9 cellular contexts compared by ENCODE assay signal in genomic region chr2:193584522-193584938, GRCh38.
DNase-seq lines count a peak whose midpoint lies in the region; ATAC-seq and TF ChIP-seq lines count a peak whose summit lies in the region.
"Had no signal": no experiment of that assay in that cellular context is flagged by ENCODE, and none has a peak within 500 bp of the region (broad histone marks: within the 10 kb centered on the region; RNA-seq: fewer than 3 reads in every experiment).

No MANE protein-coding gene starts in this region.

- DNase-seq in Calu3 = peak; percentile 15
- DNase-seq in RKO (ENCODE audit: low spot score) = peak; percentile 29
- peak; percentile 16 for DNase-seq in iPS DF 4.7 (ENCODE audit: extremely low read depth, low spot score)
- DNase-seq in NCI-H2107 treated with DMSO at 0.1 percent for 48 hours (lab: John Stamatoyannopoulos, UW; ENCODE audit: unreplicated experiment) = no peak
- DNase-seq in activated T-cell treated with anti-CD3 and anti-CD28 coated beads, Interleukin-2, amount 50 U/mL, for 1 hour = no peak
- DNase-seq in right atrium auricular region (ENCODE audit: low spot score) = no peak

- ATAC-seq in GM19372 (IDR thresholded peaks at IDR 0.05; ENCODE audit: low read depth, unreplicated experiment) (peak; percentile 91), HG03342 (IDR thresholded peaks at IDR 0.05; ENCODE audit: unreplicated experiment) (peak; percentile 86)

- BruUV-seq in Calu3 (replicated peaks; lab: Mats Ljungman, UMichigan) = no TSS peak

- H3K36me3 Mint-ChIP-seq in Calu3 (ENCODE audit: insufficient read depth, unreplicated experiment) = no peaks in the 10 kb centered on the region
- H3K36me3 Mint-ChIP-seq: IgD-negative memory B cell had no signal

- CTCF ChIA-PET in Calu3 (lab: Charles Lee) = interaction anchor here (0.5 to 1.6 kb wide), 4 partner anchors 395 to 980 kb away, joined by 3 to 12 read pairs (median 4); no protein-coding TSS in a partner anchor

- H3K27ac ChIP-seq in right atrium auricular region = no peak overlapping the region

- H3K9me3 Mint-ChIP-seq in Calu3 (ENCODE audit: low read depth, unreplicated experiment) = peaks cover 2% of the 10 kb centered on the region
- H3K9me3 Mint-ChIP-seq: IgD-negative memory B cell had no signal

- H3K36me3 ChIP-seq in right atrium auricular region = no peaks in the 10 kb centered on the region

- peaks cover 0 to 16% of the 10 kb centered on the region in 2 donors for H3K9me3 ChIP-seq in right atrium auricular region

- intact Hi-C loops in Calu3 (cut with micrococcal nuclease; ENCODE audit: unreplicated experiment) = loop anchor here (2.0 to 10.0 kb wide), 5 partner anchors 240 to 836 kb away; no protein-coding TSS in a partner anchor

- no peaks in the 10 kb centered on the region for H3K27me3 Mint-ChIP-seq in Calu3 (ENCODE audit: unreplicated experiment)
- H3K27me3 Mint-ChIP-seq: IgD-negative memory B cell had no signal

- TF ChIP-seq CTCF in Calu3 (IDR thresholded peaks at IDR 0.05; ENCODE audit: unreplicated experiment) = peak; percentile 52
- no peak for TF ChIP-seq CTCF in right atrium auricular region (IDR thresholded peaks at IDR 0.05)

- H3K4me1 Mint-ChIP-seq in Calu3 (ENCODE audit: low read depth, unreplicated experiment) = peaks cover 37% of the 10 kb centered on the region
- H3K4me1 Mint-ChIP-seq: IgD-negative memory B cell had no signal

- no peak overlapping the region for H3K4me3 ChIP-seq in right atrium auricular region

- H3K4me1 ChIP-seq in right atrium auricular region = no peaks in the 10 kb centered on the region

- no peak overlapping the region for H3K27ac Mint-ChIP-seq in Calu3 (ENCODE audit: unreplicated experiment)
- H3K27ac Mint-ChIP-seq: IgD-negative memory B cell had no signal

- no peaks in the 10 kb centered on the region for H3K27me3 ChIP-seq in right atrium auricular region

- no peak overlapping the region for H3K4me3 Mint-ChIP-seq in Calu3 (ENCODE audit: low read depth, unreplicated experiment)
- H3K4me3 Mint-ChIP-seq: IgD-negative memory B cell had no signal

Comparison
In these comparisons a context has a peak if more than half of its experiments do, and no peak if none do; other contexts are left out.
1. DNase-seq: peak in Calu3 (single experiment), RKO (single experiment) and iPS DF 4.7 (single experiment); none in NCI-H2107 treated with DMSO at 0.1 percent for 48 hours (single experiment), activated T-cell treated with anti-CD3 and anti-CD28 coated beads, Interleukin-2, amount 50 U/mL, for 1 hour (single experiment) and right atrium auricular region (single experiment).